Comparison of ENCODE assay signal across 9 cellular contexts in genomic region chr5:39420482-39421145, GRCh38. TPM values are rescaled to one million over a fixed set of nuclear protein-coding genes. Genes with fewer than 3 reads are reported as not detected.
A peak's percentile ranks its signal among the peaks of the same experiment; 100 is the strongest.
DNase-seq lines count a peak whose midpoint lies in the region; ATAC-seq, FAIRE-seq and TF ChIP-seq lines count a peak whose summit lies in the region.
"Had no signal": no experiment of that assay in that cellular context is flagged by ENCODE, and none has a peak within 500 bp of the region (broad histone marks: within the 10 kb centered on the region; RNA-seq: fewer than 3 reads in every experiment).

No MANE protein-coding gene starts in this region.

- no peak overlapping the region for H4K5ac ChIP-seq in H9 (ENCODE audit: insufficient read length, low read depth, low read length)

- no peak overlapping the region for H2AK5ac ChIP-seq in H9 (ENCODE audit: insufficient read length, low read length)

- no peak overlapping the region for H3K27ac Mint-ChIP-seq in H9
- H3K27ac Mint-ChIP-seq in activated T-cell treated with anti-CD3 and anti-CD28 coated beads, Interleukin-2, amount 50 U/mL, for 72 hours, result no peak overlapping the region

- WGBS in pancreas, 2 donors, result 40 to 55% methylated on average over 6 of the region's 6 CpGs
- WGBS in H9 (ENCODE audit: extremely low coverage, insufficient read length, low lambda C conversion rate), result no CpG with 5 or more reads among the region's 6 CpGs

- peaks cover 17% of the 10 kb centered on the region for H3K27me3 Mint-ChIP-seq in H9 (ENCODE audit: low read depth)
- peaks cover 26% of the 10 kb centered on the region for H3K27me3 Mint-ChIP-seq in activated T-cell treated with anti-CD3 and anti-CD28 coated beads, Interleukin-2, amount 50 U/mL, for 72 hours (ENCODE audit: low read depth)

- no peak overlapping the region for H4K91ac ChIP-seq in H9 (ENCODE audit: insufficient read length, low read depth, low read length)

- H2BK120ac ChIP-seq in H9 (ENCODE audit: low read depth, low read length, poor library complexity, severe bottlenecking), result no peak overlapping the region

- intact Hi-C loops in pancreas (cut with DNase I), result no loop called here

- no peak for TF ChIP-seq CTCF in pancreas (IDR thresholded peaks at IDR 0.05)
- TF ChIP-seq CTCF in H9 (conservative IDR thresholded peaks at IDR 0.05), result no peak

- no peak overlapping the region for H3K4me3 ChIP-seq in pancreas
- H3K4me3 ChIP-seq: SK-N-MC had no signal

- H3K4me1 Mint-ChIP-seq in H9, result peaks cover 29 to 34% of the 10 kb centered on the region in 2 experiments
- peaks cover 9% of the 10 kb centered on the region for H3K4me1 Mint-ChIP-seq in activated T-cell treated with anti-CD3 and anti-CD28 coated beads, Interleukin-2, amount 50 U/mL, for 72 hours (ENCODE audit: low read depth)

- no peak overlapping the region for H2BK5ac ChIP-seq in H9 (ENCODE audit: insufficient read length, low read length)

- H3K23me2 ChIP-seq in H9 (ENCODE audit: insufficient read length, low read depth, low read length, poor library complexity, severe bottlenecking), result peaks cover 14% of the 10 kb centered on the region

- H2BK12ac ChIP-seq in H9 (ENCODE audit: insufficient read length, low read depth, low read length), result no peak overlapping the region

- H3K9me3 ChIP-seq in pancreas, result no peaks in the 10 kb centered on the region
- no peaks in the 10 kb centered on the region for H3K9me3 ChIP-seq in H9 (ENCODE audit: control insufficient read depth, low read depth, low read length)

- no peak for FAIRE-seq in pancreas (lab: Jason Lieb, UNC)

- H3K27me3 ChIP-seq in pancreas, result peaks cover 0 to 2% (median 0%) of the 10 kb centered on the region in 4 donors
- H3K27me3 ChIP-seq in H9 (ENCODE audit: insufficient read depth, low read length), result no peaks in the 10 kb centered on the region

- no peaks in the 10 kb centered on the region for H3K79me1 ChIP-seq in H9 (ENCODE audit: insufficient read depth, low read depth, low read length, poor library complexity, severe bottlenecking)

- no peak overlapping the region for H3K4me2 ChIP-seq in H9 (ENCODE audit: insufficient read depth, insufficient read length, low read length)

- H3K27ac ChIP-seq in pancreas (peak overlapping the region in 2 of 4 donors; percentile 40 to 62), H9 (ENCODE audit: insufficient read length, low read depth, low read length) (no peak overlapping the region)
- H3K27ac ChIP-seq: SK-N-MC had no signal

- H3T11ph ChIP-seq in H9 (ENCODE audit: low read length), result no peak overlapping the region

- no peak overlapping the region for H3K4me3 Mint-ChIP-seq in H9
- H3K4me3 Mint-ChIP-seq in activated T-cell treated with anti-CD3 and anti-CD28 coated beads, Interleukin-2, amount 50 U/mL, for 72 hours, result no peak overlapping the region

- ATAC-seq in pancreas, result peak in 3 of 4 donors; percentile 4 to 43 (median 9)
- ATAC-seq in activated T-cell treated with anti-CD3 and anti-CD28 coated beads, Interleukin-2, amount 50 U/mL, for 72 hours (replicated peaks in 1 of 2), result no peak

- H3K79me2 ChIP-seq in H9 (ENCODE audit: insufficient read depth, low read length), result no peaks in the 10 kb centered on the region

- H2BK20ac ChIP-seq in H9 (ENCODE audit: low read depth, low read length, poor library complexity, severe bottlenecking), result no peak overlapping the region

- no peaks in the 10 kb centered on the region for H3K36me3 ChIP-seq in pancreas

- no peak overlapping the region for H3K14ac ChIP-seq in H9 (ENCODE audit: insufficient read depth, low read length)

- no peaks in the 10 kb centered on the region for H3K9me3 Mint-ChIP-seq in H9
- H3K9me3 Mint-ChIP-seq in activated T-cell treated with anti-CD3 and anti-CD28 coated beads, Interleukin-2, amount 50 U/mL, for 72 hours, result no peaks in the 10 kb centered on the region

- H3K4ac ChIP-seq in H9 (ENCODE audit: low read depth, low read length), result no peak overlapping the region

- no peak overlapping the region for H2AFZ ChIP-seq in H9 (ENCODE audit: low read length)

- H3K9ac ChIP-seq in H9 (ENCODE audit: extremely low read depth, insufficient read length, low read length), result no peak overlapping the region

- no peaks in the 10 kb centered on the region for H4K20me1 ChIP-seq in H9 (ENCODE audit: control insufficient read depth, insufficient read depth, insufficient read length)

- no peak overlapping the region for H3K56ac ChIP-seq in H9 (ENCODE audit: insufficient read length, low read depth, low read length)

- no peaks in the 10 kb centered on the region for H3K36me3 Mint-ChIP-seq in H9 (ENCODE audit: insufficient read depth in 1 of 3, low read depth in 3 of 3)
- no peaks in the 10 kb centered on the region for H3K36me3 Mint-ChIP-seq in activated T-cell treated with anti-CD3 and anti-CD28 coated beads, Interleukin-2, amount 50 U/mL, for 72 hours (ENCODE audit: insufficient read depth in 2 of 2)

- H3K4me1 ChIP-seq in pancreas (peaks cover 0 to 10% (median 6%) of the 10 kb centered on the region in 3 donors), H9 (ENCODE audit: insufficient read depth, low read length) (peaks cover 3% of the 10 kb centered on the region; the same call in 1 of the 2 replicates)

- in situ Hi-C loops in SK-MEL-5 (cut with HindIII; ENCODE audit: low pct_unique_long_range_greater_than_20kb, low sequenced_read_pairs), result no loop called here

- DNase-seq in AML-193 (lab: John Stamatoyannopoulos, UW), result peak; percentile 37 to 41
- DNase-seq in SK-MEL-5 (ENCODE audit: low read depth, low spot score), result peak; percentile 52
- DNase-seq in globus pallidus (ENCODE audit: low spot score), result peak; percentile 47
- DNase-seq in pancreas, result peak in 2 of 6 donors; percentile 27 to 50
- DNase-seq in NCI-H1092 (lab: John Stamatoyannopoulos, UW), result no peak
- no peak for DNase-seq in SKM-1 treated with dmso at 0.1 percent for 144 hours (lab: John Stamatoyannopoulos, UW; ENCODE audit: unreplicated experiment)
- no peak for DNase-seq in H9
- DNase-seq in activated T-cell treated with anti-CD3 and anti-CD28 coated beads, Interleukin-2, amount 50 U/mL, for 72 hours, result no peak

- no peak overlapping the region for H2BK15ac ChIP-seq in H9 (ENCODE audit: low read depth, low read length)

- H4K8ac ChIP-seq in H9 (replicated peaks; ENCODE audit: insufficient read length, low read depth, low read length), result no peak overlapping the region

- no peak overlapping the region for H3K18ac ChIP-seq in H9 (ENCODE audit: insufficient read length, low read depth, low read length)

- no peak overlapping the region for H3K23ac ChIP-seq in H9 (ENCODE audit: insufficient read length, low read depth, low read length)

RNA-seq across cellular contexts. Expression of gene DAB2, which starts 4.2 kb away (rescaled TPM):
- 221 and 253 TPM in 2 replicates for total RNA-seq in SK-MEL-5 (2014; rRNA removed; shearing (Covaris generic))
- 282 and 344 TPM in 2 replicates for polyA plus RNA-seq in SK-MEL-5 (2015; cell fraction: cytosol; rRNA removed)
- polyA plus RNA-seq in SK-MEL-5 (2015; cell fraction: nucleus; rRNA removed), result 546 and 630 TPM in 2 replicates
- total RNA-seq in pancreas, result 10 to 100 TPM; 18.6 to 53.3 (median 29.6) TPM
- polyA plus RNA-seq in pancreas, result 10 to 100 TPM; 12.0 to 28.4 TPM
- 2.3 and 2.7 TPM in 2 replicates for total RNA-seq in H9 (2021)
- total RNA-seq in activated T-cell treated with anti-CD3 and anti-CD28 coated beads, Interleukin-2, amount 50 U/mL, for 72 hours, result not detected

RNA-seq across cellular contexts. Expression of gene C9, which starts 56.3 kb away (rescaled TPM):
- 0.03 and 0.05 TPM in 2 replicates for total RNA-seq in SK-MEL-5 (2014; rRNA removed; shearing (Covaris generic))
- 0.19 TPM in 1 of 2 replicates, not detected in the other for polyA plus RNA-seq in SK-MEL-5 (2015; cell fraction: cytosol; rRNA removed)
- not detected in 2 replicates for polyA plus RNA-seq in SK-MEL-5 (2015; cell fraction: nucleus; rRNA removed)
- total RNA-seq in pancreas, result under 1 TPM in 1 of 6 donors, not detected in 5; 0.82 TPM
- not detected for polyA plus RNA-seq in pancreas
- total RNA-seq in H9 (2021), result not detected in 2 replicates
- not detected for total RNA-seq in activated T-cell treated with anti-CD3 and anti-CD28 coated beads, Interleukin-2, amount 50 U/mL, for 72 hours

Comparison
In these comparisons a context has a peak if more than half of its experiments do, and no peak if none do; other contexts are left out.
1. DNase-seq: peak in AML-193 (2 of 2), SK-MEL-5 (single experiment) and globus pallidus (single experiment); none in NCI-H1092 (single experiment), SKM-1 treated with dmso at 0.1 percent for 144 hours (single experiment), H9 (single experiment) and activated T-cell treated with anti-CD3 and anti-CD28 coated beads, Interleukin-2, amount 50 U/mL, for 72 hours (0 of 2).
2. ATAC-seq: peak in pancreas (3 of 4); none in activated T-cell treated with anti-CD3 and anti-CD28 coated beads, Interleukin-2, amount 50 U/mL, for 72 hours (0 of 2).